Comparison of ENCODE assay signal across 25 cellular contexts in the genomic region with DNA sequence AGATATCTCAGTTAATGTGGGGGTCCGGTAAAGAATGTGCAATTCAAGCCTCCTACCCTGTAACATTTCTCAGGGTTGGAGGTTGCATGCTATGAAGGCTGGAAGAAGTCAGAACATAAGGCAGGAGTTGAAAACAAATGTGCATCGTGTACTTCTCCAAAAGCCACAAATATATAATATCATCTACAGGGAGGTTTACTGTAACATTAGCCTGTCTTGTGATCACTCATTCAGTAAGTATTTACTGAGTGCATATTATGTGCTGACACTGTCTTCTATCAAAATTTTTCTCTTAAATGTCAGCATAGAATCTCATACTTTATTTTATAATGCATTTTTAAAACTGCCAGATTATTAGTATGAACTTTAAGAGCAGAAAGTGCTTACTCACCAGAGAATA.
"Had no signal": no experiment of that assay in that cellular context is flagged by ENCODE, and none has a peak within 500 bp of the region (broad histone marks: within the 10 kb centered on the region; RNA-seq: fewer than 3 reads in every experiment).

No MANE protein-coding gene starts in this region.

- H3K4me3 ChIP-seq: esophagus squamous epithelium, lower lobe of right lung, neural progenitor cell, right atrium auricular region, tibial nerve had no signal

- H3K4me1 ChIP-seq: lower lobe of right lung had no signal

- H3K4me2 ChIP-seq: neural progenitor cell had no signal

- DNase-seq: activated CD4-positive, alpha-beta T cell treated with anti-CD3 and anti-CD28 coated beads, Interleukin-2, amount 10 ng/mL, durations not matched to agents 7 days and 5 days; activated CD4-positive, CD25-positive, alpha-beta regulatory T cell treated with anti-CD3 and anti-CD28 coated beads, Interleukin-2, amount 50 U/mL, for 72 hours; activated CD8-positive, alpha-beta T cell treated with anti-CD3 and anti-CD28 coated beads for 36 hours; activated gamma-delta T cell treated with Interleukin-2 at 50 U/mL for 16 hours; activated naive CD4-positive, alpha-beta T cell treated with anti-CD3 and anti-CD28 coated beads, Interleukin-2, amount 50 U/mL, for 16 hours; activated T-cell treated with anti-CD3 and anti-CD28 coated beads, Interleukin-2, amount 50 U/mL, for 4 hours; dermis blood vessel endothelial cell; effector CD4-positive, alpha-beta T cell; esophagus squamous epithelium; head of caudate nucleus; hippocampal formation; lower lobe of right lung; mesendoderm; natural killer cell; occipital lobe; stimulated activated CD4-positive, alpha-beta T cell treated with anti-CD3 and anti-CD28 coated beads, Interleukin-2, amount 100 ng/mL, for 48 hours; stimulated activated naive CD4-positive, alpha-beta T cell treated with Interleukin-2 at 50 U/mL for 16 hours; T-helper 17 cell; T1000; WERI-Rb-1 had no signal

- H3K9ac ChIP-seq: neural progenitor cell had no signal

- H3K36me3 ChIP-seq: esophagus squamous epithelium, lower lobe of right lung, neural progenitor cell, right atrium auricular region, tibial nerve, WERI-Rb-1 had no signal

- H2AFZ ChIP-seq: neural progenitor cell had no signal

- ATAC-seq: activated CD8-positive, alpha-beta T cell treated with anti-CD3 and anti-CD28 coated beads for 36 hours; activated T-cell treated with anti-CD3 and anti-CD28 coated beads, Interleukin-2, amount 50 U/mL, for 4 hours; activated T-helper 17 cell treated with anti-CD3 and anti-CD28 coated beads, Interleukin-2, amount 50 U/mL, for 72 hours; lower lobe of right lung; natural killer cell; T-helper 17 cell had no signal

- H3K27ac ChIP-seq: epithelial cell of prostate, esophagus squamous epithelium, lower lobe of right lung, neural progenitor cell, right atrium auricular region, tibial nerve, WERI-Rb-1 had no signal

- H3K27me3 ChIP-seq: esophagus squamous epithelium, neural progenitor cell, right atrium auricular region, tibial nerve had no signal

- H3K9me3 ChIP-seq: esophagus squamous epithelium, lower lobe of right lung, right atrium auricular region, tibial nerve had no signal
